ENCODE assay signal across 23 cellular contexts in the genomic region with DNA sequence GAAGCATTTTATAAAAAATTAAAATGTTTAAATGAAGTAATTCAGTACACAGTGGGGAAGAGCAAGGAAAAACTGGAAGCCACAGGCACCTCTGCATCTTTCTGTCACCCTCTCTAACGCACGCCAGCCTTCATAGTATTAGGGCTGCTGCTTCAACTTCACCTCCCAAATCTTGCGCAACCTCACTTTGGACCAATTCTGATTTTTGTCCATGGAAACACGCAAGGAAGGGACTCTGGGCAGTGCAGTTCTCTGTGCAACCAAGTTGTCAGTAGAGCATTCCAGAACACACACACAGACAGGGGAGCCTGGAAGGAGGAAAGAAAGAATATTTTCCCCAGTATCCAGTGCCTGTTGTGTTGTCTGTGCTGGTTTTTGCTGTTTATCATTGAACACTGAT.
"Had no signal": no experiment of that assay in that cellular context is flagged by ENCODE, and none has a peak within 500 bp of the region (broad histone marks: within the 10 kb centered on the region; RNA-seq: fewer than 3 reads in every experiment).

No MANE protein-coding gene starts in this region.

- DNase-seq: heart right ventricle; left ventricle myocardium inferior; mucosa of descending colon; naive thymus-derived CD4-positive, alpha-beta T cell; pancreas; posterior cingulate gyrus; retina; stimulated activated CD4-positive, alpha-beta T cell treated with anti-CD3 and anti-CD28 coated beads, Interleukin-1b, Interleukin-23, amount 100 ng/mL, for 48 hours; stimulated activated CD4-positive, alpha-beta T cell treated with anti-CD3 and anti-CD28 coated beads, Interleukin-2, amount 100 ng/mL, for 48 hours; stimulated activated CD4-positive, alpha-beta T cell treated with anti-CD3 and anti-CD28 coated beads, Interleukin-4, amount 100 ng/mL, for 4 hours; stimulated activated CD8-positive, alpha-beta memory T cell treated with anti-CD3 and anti-CD28 coated beads, Interleukin-4, amount 100 ng/mL, for 48 hours; stimulated activated naive CD8-positive, alpha-beta T cell treated with anti-CD3 and anti-CD28 coated beads, Interleukin-15, Interleukin-2, amounts not matched to agents 100 U/mL and 50 U/mL, for 24 hours; stomach; testis; thyroid gland; transverse colon; upper lobe of left lung had no signal

- H3K4me2 ChIP-seq: hepatocyte, smooth muscle cell had no signal

- H3K79me2 ChIP-seq: hepatocyte had no signal

- H3K4me1 ChIP-seq: heart right ventricle, left ventricle myocardium inferior, pancreas, prostate gland, stomach, testis, thyroid gland, transverse colon, upper lobe of left lung had no signal

- FAIRE-seq: pancreas had no signal

- ATAC-seq: mucosa of descending colon; naive thymus-derived CD4-positive, alpha-beta T cell; natural killer cell treated with Interleukin-12 subunit alpha and Interleukin-12 subunit beta and Interleukin-15 and Interleukin-18, amount 100 ng/mL, for 72 hours; stimulated activated memory B cell treated with anti-CD40 and anti-IgM and Interleukin-4, amounts not matched to agents 10 μg/mL and 1 μg/mL and 100 μg/mL, for 72 hours; stimulated activated naive CD8-positive, alpha-beta T cell treated with anti-CD3 and anti-CD28 coated beads, Interleukin-15, Interleukin-2, amounts not matched to agents 100 U/mL and 50 U/mL, for 24 hours had no signal

- H3K9me3 ChIP-seq: heart right ventricle, left ventricle myocardium inferior, mucosa of descending colon, pancreas, prostate gland, stomach, testis, thyroid gland, transverse colon, upper lobe of left lung had no signal

- H3K4me3 ChIP-seq: heart right ventricle, hepatocyte, left ventricle myocardium inferior, lung, mucosa of descending colon, pancreas, prostate gland, smooth muscle cell, stomach, testis, thyroid gland, transverse colon, upper lobe of left lung had no signal

- H3K36me3 ChIP-seq: heart right ventricle, left ventricle myocardium inferior, pancreas, prostate gland, stomach, thyroid gland, transverse colon, upper lobe of left lung had no signal

- H2AFZ ChIP-seq: hepatocyte had no signal

- H3K27me3 ChIP-seq: heart right ventricle, hepatocyte, pancreas, stomach, testis, thyroid gland, transverse colon, upper lobe of left lung had no signal

- H3K27ac ChIP-seq: heart right ventricle, hepatocyte, left ventricle myocardium inferior, pancreas, prostate gland, stomach, testis, thyroid gland, transverse colon, upper lobe of left lung had no signal
